ENCODE assay signal across 9 cellular contexts in the genomic region with DNA sequence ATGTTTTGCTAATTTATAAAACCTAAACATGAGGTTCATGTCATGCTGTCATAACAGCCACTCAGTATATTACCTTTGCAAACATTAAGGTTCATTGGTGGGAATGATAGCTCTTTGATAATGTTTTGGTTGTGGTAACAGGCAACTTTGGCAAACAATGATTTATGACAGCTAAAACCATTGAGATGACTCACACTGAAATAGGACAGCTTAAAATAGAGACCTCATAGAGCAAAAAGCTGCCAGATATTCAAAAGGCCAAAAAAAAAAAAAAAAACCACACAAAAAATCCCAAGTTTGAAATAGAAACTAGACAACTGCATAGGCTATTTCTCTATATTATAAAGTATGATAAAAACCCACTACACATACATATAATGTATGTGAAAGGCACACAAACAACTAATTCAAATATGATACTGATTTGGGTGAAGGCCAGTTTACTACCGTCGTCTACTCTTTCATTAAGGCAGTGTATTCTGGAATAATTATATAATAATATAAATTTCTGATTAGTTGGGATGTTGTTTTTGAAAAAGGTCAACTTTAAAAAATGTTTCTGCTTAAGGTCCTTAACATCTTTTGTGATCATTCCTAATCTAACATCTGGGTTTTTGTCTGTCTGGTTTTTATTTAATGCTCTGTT.
A peak's percentile ranks its signal among the peaks of the same experiment; 100 is the strongest.
DNase-seq lines count a peak whose midpoint lies in the region; ATAC-seq lines count a peak whose summit lies in the region.
"Had no signal": no experiment of that assay in that cellular context is flagged by ENCODE, and none has a peak within 500 bp of the region (broad histone marks: within the 10 kb centered on the region; RNA-seq: fewer than 3 reads in every experiment).

No MANE protein-coding gene starts in this region.

- DNase-seq in MV-4-11 (lab: John Stamatoyannopoulos, UW), result peak; percentile 60
- peak; percentile 55 for DNase-seq in non-pigmented ciliary epithelial cell (ENCODE audit: low read depth)
- DNase-seq in putamen (ENCODE audit: low spot score), result no peak
- DNase-seq in hypothalamus (lab: John Stamatoyannopoulos, UW), result no peak
- DNase-seq in globus pallidus (ENCODE audit: low spot score), result no peak
- DNase-seq: amniotic stem cell had no signal

- ATAC-seq in GM18498 (IDR thresholded peaks at IDR 0.05; ENCODE audit: unreplicated experiment) (peak; percentile 64), HG02623 (IDR thresholded peaks at IDR 0.05; ENCODE audit: unreplicated experiment) (peak; percentile 58), GM19452 (IDR thresholded peaks at IDR 0.05; ENCODE audit: unreplicated experiment) (no peak)

Comparison
In these comparisons a context has a peak if more than half of its experiments do, and no peak if none do; other contexts are left out.
1. DNase-seq: peak in MV-4-11 (single experiment) and non-pigmented ciliary epithelial cell (single experiment); none in putamen (single experiment), hypothalamus (0 of 51) and globus pallidus (single experiment).